ENCODE assay signal across 19 cellular contexts in genomic region chr3:54965746-54966145, GRCh38. TPM values are rescaled to one million over a fixed set of nuclear protein-coding genes. Genes with fewer than 3 reads are reported as not detected.
DNase-seq lines count a peak whose midpoint lies in the region; ATAC-seq and TF ChIP-seq lines count a peak whose summit lies in the region.
"Had no signal": no experiment of that assay in that cellular context is flagged by ENCODE, and none has a peak within 500 bp of the region (broad histone marks: within the 10 kb centered on the region; RNA-seq: fewer than 3 reads in every experiment).

No MANE protein-coding gene starts in this region.

- H3K9me3 ChIP-seq in mammary epithelial cell (replicated peaks; ENCODE audit: insufficient read depth, low read length) = no peaks in the 10 kb centered on the region
- H3K9me3 ChIP-seq in A673 (ENCODE audit: low read depth, low read length, poor library complexity, severe bottlenecking) = no peaks in the 10 kb centered on the region
- no peaks in the 10 kb centered on the region for H3K9me3 ChIP-seq in transverse colon
- H3K9me3 ChIP-seq: upper lobe of left lung had no signal

- H3K4me1 ChIP-seq in mammary epithelial cell (ENCODE audit: insufficient read depth, low read length) (no peaks in the 10 kb centered on the region), A673 (ENCODE audit: insufficient read depth, low read length, poor library complexity, severe bottlenecking) (no peaks in the 10 kb centered on the region), transverse colon (peaks cover 0 to 15% (median 2%) of the 10 kb centered on the region in 4 donors)
- H3K4me1 ChIP-seq: upper lobe of left lung had no signal

- peaks cover 12% of the 10 kb centered on the region for H3K4me1 Mint-ChIP-seq in MCF 10A (ENCODE audit: insufficient read depth, unreplicated experiment)
- H3K4me1 Mint-ChIP-seq: naive thymus-derived CD4-positive, alpha-beta T cell had no signal

- H3K4me3 ChIP-seq in mammary epithelial cell (replicated peaks in 1 of 3; ENCODE audit: insufficient read depth in 1 of 3, low read depth in 2 of 3, low read length in 3 of 3) (no peak overlapping the region), A673 (ENCODE audit: low read depth, low read length, poor library complexity, severe bottlenecking) (no peak overlapping the region), transverse colon (no peak overlapping the region)
- H3K4me3 ChIP-seq: upper lobe of left lung had no signal

- H3K27ac Mint-ChIP-seq in MCF 10A (ENCODE audit: low read depth, unreplicated experiment) = peak overlapping the region; percentile 13
- H3K27ac Mint-ChIP-seq: activated CD8-positive, alpha-beta T cell treated with anti-CD3 and anti-CD28 coated beads for 36 hours; naive thymus-derived CD4-positive, alpha-beta T cell had no signal

- no peaks in the 10 kb centered on the region for H3K79me2 ChIP-seq in mammary epithelial cell (ENCODE audit: insufficient read depth, low read length)

- TF ChIP-seq EP300 in transverse colon (IDR thresholded peaks at IDR 0.05; ENCODE audit: low read depth) = no peak

- no peak for TF ChIP-seq POLR2A in transverse colon (IDR thresholded peaks at IDR 0.05)

- no peak overlapping the region for H3K4me2 ChIP-seq in mammary epithelial cell (ENCODE audit: insufficient read depth, low read depth, low read length)

- TF ChIP-seq CTCF in MCF 10A (IDR thresholded peaks at IDR 0.05; ENCODE audit: unreplicated experiment) (no peak), mammary epithelial cell (conservative IDR thresholded peaks at IDR 0.05 in 1 of 2, IDR thresholded peaks at IDR 0.05 in 1 of 2; ENCODE audit: extremely low read depth in 1 of 2, insufficient read depth in 1 of 2, low read depth in 1 of 2, low read length in 2 of 2) (no peak), A673 (conservative IDR thresholded peaks at IDR 0.05; ENCODE audit: low read depth, low read length) (no peak), transverse colon (IDR thresholded peaks at IDR 0.05) (no peak)

- no peak overlapping the region for H2AFZ ChIP-seq in mammary epithelial cell (ENCODE audit: low read depth, low read length)

- H4K20me1 ChIP-seq in mammary epithelial cell (ENCODE audit: insufficient read depth, low read length) = no peaks in the 10 kb centered on the region

- dilution Hi-C loops in mammary epithelial cell (cut with HindIII; ENCODE audit: low sequenced_read_pairs) = no loop called here

- POLR2A ChIA-PET in MCF 10A (lab: Yijun Ruan, JAX) = no interaction called here
- POLR2A ChIA-PET in A673 (lab: Charles Lee; ENCODE audit: low non-redundant PET) = no interaction called here

- no peaks in the 10 kb centered on the region for H3K27me3 ChIP-seq in mammary epithelial cell (ENCODE audit: insufficient read depth, low read length)
- H3K27me3 ChIP-seq in A673 (replicated peaks; ENCODE audit: insufficient read depth, low read depth, low read length, poor library complexity) = no peaks in the 10 kb centered on the region
- H3K27me3 ChIP-seq in transverse colon = no peaks in the 10 kb centered on the region
- H3K27me3 ChIP-seq: upper lobe of left lung had no signal

- WGBS in mammary epithelial cell (ENCODE audit: low coverage, missing lambda C conversion rate) = 87% methylated on average over 4 of the region's 6 CpGs
- WGBS in transverse colon (ENCODE audit: low coverage in 1 of 2), 2 donors = 51 to 78% methylated on average over 5 to 6 of the region's 6 CpGs

- no peak overlapping the region for H3K9ac ChIP-seq in mammary epithelial cell (ENCODE audit: insufficient read depth, low read length)

- no peak overlapping the region for H3K4me3 Mint-ChIP-seq in MCF 10A (ENCODE audit: unreplicated experiment)
- H3K4me3 Mint-ChIP-seq: activated CD8-positive, alpha-beta T cell treated with anti-CD3 and anti-CD28 coated beads for 36 hours; naive thymus-derived CD4-positive, alpha-beta T cell had no signal

- H3K27me3 Mint-ChIP-seq in MCF 10A (ENCODE audit: insufficient read depth, unreplicated experiment) = no peaks in the 10 kb centered on the region
- H3K27me3 Mint-ChIP-seq: activated CD8-positive, alpha-beta T cell treated with anti-CD3 and anti-CD28 coated beads for 36 hours had no signal

- intact Hi-C loops in MCF 10A (cut with micrococcal nuclease) (no loop called here), mammary epithelial cell (cut with micrococcal nuclease) (no loop called here), A673 (cut with micrococcal nuclease; ENCODE audit: unreplicated experiment) (no loop called here), transverse colon (cut with DNase I; ENCODE audit: low total_unique reads) (no loop called here)

- DNase-seq in MCF 10A (ENCODE audit: unreplicated experiment) = no peak
- no peak for DNase-seq in mammary epithelial cell
- peak; percentile 15 for DNase-seq in amniotic stem cell (lab: John Stamatoyannopoulos, UW)
- peak; percentile 82 for DNase-seq in iris pigment epithelial cell (ENCODE audit: low read depth)
- DNase-seq in occipital lobe (lab: John Stamatoyannopoulos, UW) = no peak
- no peak for DNase-seq in A673 (ENCODE audit: low spot score)
- no peak for DNase-seq in transverse colon
- DNase-seq: 8988T; activated CD8-positive, alpha-beta T cell treated with anti-CD3 and anti-CD28 coated beads for 36 hours; COR-L47; hippocampal formation; left ventricle myocardium superior; naive thymus-derived CD4-positive, alpha-beta T cell; SHP77; stimulated activated CD4-positive, alpha-beta T cell treated with anti-CD3 and anti-CD28 coated beads, Interleukin-2, amount 100 ng/mL, for 48 hours; upper lobe of left lung had no signal

- CTCF ChIA-PET in MCF 10A (lab: Yijun Ruan, JAX) = interaction anchor here (0.7 to 1.4 kb wide), 3 partner anchors 18 to 93 kb away, joined by 3 to 5 read pairs (median 3); no protein-coding TSS in a partner anchor
- CTCF ChIA-PET in mammary epithelial cell (lab: Charles Lee; ENCODE audit: low non-redundant PET) = no interaction called here
- CTCF ChIA-PET in A673 (lab: Charles Lee) = no interaction called here

- H3K36me3 ChIP-seq in mammary epithelial cell (ENCODE audit: insufficient read depth, low read length) (no peaks in the 10 kb centered on the region), A673 (ENCODE audit: insufficient read depth, low read length, poor library complexity, severe bottlenecking) (no peaks in the 10 kb centered on the region), transverse colon (no peaks in the 10 kb centered on the region)
- H3K36me3 ChIP-seq: upper lobe of left lung had no signal

- no peak for ATAC-seq in GM21825 (IDR thresholded peaks at IDR 0.05; ENCODE audit: unreplicated experiment)
- ATAC-seq: activated CD8-positive, alpha-beta T cell treated with anti-CD3 and anti-CD28 coated beads for 36 hours; HepG2; left ventricle myocardium superior; naive thymus-derived CD4-positive, alpha-beta T cell had no signal

- H3K27ac ChIP-seq in mammary epithelial cell (ENCODE audit: insufficient read depth, low read depth, low read length) (no peak overlapping the region), A673 (ENCODE audit: low read depth, low read length, poor library complexity, severe bottlenecking) (no peak overlapping the region), transverse colon (no peak overlapping the region)
- H3K27ac ChIP-seq: upper lobe of left lung had no signal

- in situ Hi-C loops in mammary epithelial cell (cut with MboI; ENCODE audit: low sequenced_read_pairs in 2 of 2) (no loop called here), transverse colon (cut with MboI; ENCODE audit: low pct_ligation_motif_present in 1 of 4, low pct_unique_long_range_greater_than_20kb in 1 of 4, low sequenced_read_pairs in 3 of 4) (no loop called here)

- H3K36me3 Mint-ChIP-seq in MCF 10A (ENCODE audit: insufficient read depth, unreplicated experiment) = peaks cover 6% of the 10 kb centered on the region
- H3K36me3 Mint-ChIP-seq: naive thymus-derived CD4-positive, alpha-beta T cell had no signal

- H3K9me3 Mint-ChIP-seq in MCF 10A (ENCODE audit: unreplicated experiment) = no peaks in the 10 kb centered on the region

- BruUV-seq in MCF 10A (replicated peaks; lab: Mats Ljungman, UMichigan) = no TSS peak
- no TSS peak for BruUV-seq in mammary epithelial cell (replicated peaks; lab: Mats Ljungman, UMichigan)
- BruUV-seq in A673 (replicated peaks; lab: Mats Ljungman, UMichigan) = no TSS peak

RNA-seq across cellular contexts. Expression of gene LRTM1, which starts 37.9 kb away (rescaled TPM):
- not detected in 2 replicates for total RNA-seq in MCF 10A (2022)
- not detected for total RNA-seq in mammary epithelial cell
- polyA plus RNA-seq in mammary epithelial cell = not detected
- not detected for polyA minus RNA-seq in mammary epithelial cell
- not detected for total RNA-seq in occipital lobe
- not detected in 2 replicates for total RNA-seq in A673 (2021)
- not detected for total RNA-seq in transverse colon
- total RNA-seq: activated CD8-positive, alpha-beta T cell treated with anti-CD3 and anti-CD28 coated beads for 36 hours; bronchial epithelial cell; HepG2; left ventricle myocardium superior; naive thymus-derived CD4-positive, alpha-beta T cell; upper lobe of left lung had no signal
- polyA plus RNA-seq: HepG2; naive thymus-derived CD4-positive, alpha-beta T cell had no signal

Comparison
In these comparisons a context has a peak if more than half of its experiments do, and no peak if none do; other contexts are left out.
1. DNase-seq: peak in amniotic stem cell (single experiment) and iris pigment epithelial cell (single experiment); none in MCF 10A (single experiment), mammary epithelial cell (single experiment), occipital lobe (single experiment), A673 (single experiment) and transverse colon (single experiment).